In genomic region chr6:9502991-9503761, GRCh38 we compare ENCODE assay signal across 14 cellular contexts.
DNase-seq lines count a peak whose midpoint lies in the region; ATAC-seq and TF ChIP-seq lines count a peak whose summit lies in the region.
"Had no signal": no experiment of that assay in that cellular context is flagged by ENCODE, and none has a peak within 500 bp of the region (broad histone marks: within the 10 kb centered on the region; RNA-seq: fewer than 3 reads in every experiment).

No MANE protein-coding gene starts in this region.

- no peak for TF ChIP-seq POLR2A in IMR-90 (IDR thresholded peaks at IDR 0.05; ENCODE audit: low read depth, low read length)

- dilution Hi-C loops in IMR-90 (cut with HindIII; ENCODE audit: low sequenced_read_pairs, unreplicated experiment): no loop called here

- no peak overlapping the region for H4K91ac ChIP-seq in IMR-90 (ENCODE audit: insufficient read depth, low read depth, low read length)

- H3K4ac ChIP-seq in IMR-90 (ENCODE audit: low read depth, low read length): peak overlapping the region; percentile 16; the same call in 1 of the 2 replicates

- BruUV-seq in IMR-90 (replicated peaks; lab: Mats Ljungman, UMichigan): no TSS peak

- in situ Hi-C loops in IMR-90 (cut with MboI; ENCODE audit: low sequenced_read_pairs) (no loop called here), astrocyte of the cerebellum (cut with HindIII; ENCODE audit: low sequenced_read_pairs) (no loop called here), KBM-7 (cut with MboI; ENCODE audit: low pct_unique_long_range_greater_than_20kb, low sequenced_read_pairs) (no loop called here)

- peak overlapping the region; percentile 65; the same call in 1 of the 2 replicates for H2BK120ac ChIP-seq in IMR-90 (ENCODE audit: low read depth, low read length)

- H3K79me1 ChIP-seq in IMR-90 (ENCODE audit: low read depth in 1 of 2, low read length in 2 of 2): no peaks in the 10 kb centered on the region

- peak overlapping the region; percentile 25 for H2BK5ac ChIP-seq in IMR-90 (ENCODE audit: low read depth, low read length, poor library complexity, severe bottlenecking)

- ATAC-seq in IMR-90 (ENCODE audit: low read depth): peak; percentile 70
- no peak for ATAC-seq in GM21619 (IDR thresholded peaks at IDR 0.05; ENCODE audit: unreplicated experiment)
- ATAC-seq in aorta (ENCODE audit: low FRiP score): no peak
- ATAC-seq: natural killer cell; stimulated activated effector memory CD8-positive, alpha-beta T cell treated with anti-CD3 and anti-CD28 coated beads, Interleukin-12 subunit alpha, Interleukin-12 subunit beta, amount 100 ng/mL, for 72 hours had no signal

- no peak for TF ChIP-seq RAD21 in IMR-90 (IDR thresholded peaks at IDR 0.05; ENCODE audit: low read length)

- peaks cover 4% of the 10 kb centered on the region for H3K9me3 ChIP-seq in IMR-90 (ENCODE audit: control insufficient read depth, insufficient read depth, low read length)
- H3K9me3 ChIP-seq in aorta (ENCODE audit: control insufficient read depth, low read length): peaks cover 2% of the 10 kb centered on the region
- H3K9me3 ChIP-seq: Peyer's patch had no signal

- H2BK20ac ChIP-seq in IMR-90 (ENCODE audit: low read depth, low read length): peak overlapping the region; percentile 50

- H3K9me1 ChIP-seq in IMR-90 (ENCODE audit: insufficient read depth, low read length): no peaks in the 10 kb centered on the region

- H3K23ac ChIP-seq in IMR-90 (ENCODE audit: low read depth, low read length): no peak overlapping the region

- no peak overlapping the region for H4K5ac ChIP-seq in IMR-90 (ENCODE audit: low read depth, low read length)

- peak overlapping the region in 1 of 2 experiments; percentile 52; a peak in 1 of 4 replicates for H4K8ac ChIP-seq in IMR-90 (ENCODE audit: low read depth in 2 of 2, low read length in 2 of 2)

- H2AFZ ChIP-seq in IMR-90 (replicated peaks; ENCODE audit: low read length, poor library complexity): no peak overlapping the region

- POLR2A ChIA-PET in IMR-90 (lab: Charles Lee; ENCODE audit: unreplicated experiment): no interaction called here

- H3K4me3 ChIP-seq in IMR-90 (ENCODE audit: insufficient read depth, low read depth, low read length) (no peak overlapping the region), astrocyte of the cerebellum (ENCODE audit: low read depth, low read length) (no peak overlapping the region), kidney epithelial cell (ENCODE audit: low read depth, low read length) (no peak overlapping the region), aorta (ENCODE audit: low read length in 2 of 2) (no peak overlapping the region)
- H3K4me3 ChIP-seq: Peyer's patch had no signal

- H3K27me3 ChIP-seq in IMR-90 (ENCODE audit: control insufficient read depth, insufficient read depth, low read length) (no peaks in the 10 kb centered on the region), kidney epithelial cell (ENCODE audit: control insufficient read depth, insufficient read depth, low read length) (no peaks in the 10 kb centered on the region), aorta (ENCODE audit: control insufficient read depth in 1 of 2, insufficient read depth in 2 of 2, low read length in 1 of 2) (no peaks in the 10 kb centered on the region)
- H3K27me3 ChIP-seq: Peyer's patch had no signal

- H2BK15ac ChIP-seq in IMR-90 (ENCODE audit: low read depth, low read length): no peak overlapping the region

- H2AK9ac ChIP-seq in IMR-90 (replicated peaks; ENCODE audit: low read depth, low read length, poor library complexity): no peak overlapping the region

- TF ChIP-seq CTCF in IMR-90 (conservative IDR thresholded peaks at IDR 0.05; ENCODE audit: low read depth, low read length): no peak
- TF ChIP-seq CTCF in astrocyte of the cerebellum (IDR thresholded peaks at IDR 0.05; ENCODE audit: low read depth, low read length, missing control alignments): no peak
- TF ChIP-seq CTCF in kidney epithelial cell (IDR thresholded peaks at IDR 0.05; ENCODE audit: insufficient read depth, low read length, poor library complexity, severe bottlenecking): no peak

- peak overlapping the region; percentile 47; the same call in 1 of the 2 replicates for H3K4me2 ChIP-seq in IMR-90 (ENCODE audit: low read depth, low read length)

- WGBS in IMR-90 (ENCODE audit: extremely low coverage in 2 of 2, insufficient read length in 1 of 2), 2 experiments: 80% methylated on average over 1 of the region's 9 CpGs; no CpG with 5 or more reads in 1 of the 2 experiments
- whole genome bisulfite sequencing in aorta, 2 donors: 29 to 33% methylated on average over 9 of the region's 9 CpGs

- H3K36me3 ChIP-seq in IMR-90 (ENCODE audit: control insufficient read depth, insufficient read depth, low read length) (no peaks in the 10 kb centered on the region), kidney epithelial cell (ENCODE audit: control insufficient read depth, insufficient read depth, low read length) (no peaks in the 10 kb centered on the region), aorta (ENCODE audit: control insufficient read depth in 1 of 2, insufficient read depth in 2 of 2, low read length in 1 of 2) (no peaks in the 10 kb centered on the region)
- H3K36me3 ChIP-seq: Peyer's patch had no signal

- no peak overlapping the region for H3K9ac ChIP-seq in IMR-90 (ENCODE audit: low read depth, low read length)

- H3K4me1 ChIP-seq in IMR-90 (ENCODE audit: control insufficient read depth, insufficient read depth, low read length) (no peaks in the 10 kb centered on the region), aorta (ENCODE audit: control insufficient read depth in 1 of 2, insufficient read depth in 2 of 2, low read length in 2 of 2) (no peaks in the 10 kb centered on the region)
- H3K4me1 ChIP-seq: Peyer's patch had no signal

- H3K14ac ChIP-seq in IMR-90 (replicated peaks; ENCODE audit: low read depth, low read length): no peak overlapping the region

- peak; percentile 39 for DNase-seq in AG20443 (ENCODE audit: low spot score)
- peak; percentile 82 for DNase-seq in IMR-90
- peak; percentile 87 for DNase-seq in astrocyte of the cerebellum (ENCODE audit: low read depth)
- peak; percentile 41 for DNase-seq in kidney epithelial cell (ENCODE audit: low read depth)
- no peak for DNase-seq in SK-N-DZ (ENCODE audit: low spot score)
- no peak for DNase-seq in KBM-7
- DNase-seq in aorta: no peak
- DNase-seq: activated CD4-positive, CD25-positive, alpha-beta regulatory T cell; activated effector memory CD4-positive, alpha-beta T cell treated with Interleukin-2 at 50 U/mL for 16 hours; effector CD8-positive, alpha-beta T cell; natural killer cell; Peyer's patch had no signal

- no peak overlapping the region for H3K27ac ChIP-seq in IMR-90 (ENCODE audit: insufficient read depth, low read length)
- no peak overlapping the region for H3K27ac ChIP-seq in aorta (ENCODE audit: low read depth in 1 of 2, low read length in 2 of 2)
- H3K27ac ChIP-seq: Peyer's patch had no signal

- no peak overlapping the region for H3K18ac ChIP-seq in IMR-90 (ENCODE audit: low read depth, low read length)

- H4K20me1 ChIP-seq in IMR-90 (ENCODE audit: insufficient read depth, low read length): no peaks in the 10 kb centered on the region

- no peak overlapping the region for H2AK5ac ChIP-seq in IMR-90 (ENCODE audit: low read depth, low read length)

- H3K56ac ChIP-seq in IMR-90 (ENCODE audit: extremely low read depth, insufficient read depth, low read length): no peak overlapping the region; the same call in 1 of the 2 replicates

- intact Hi-C loops in IMR-90 (cut with micrococcal nuclease): no loop called here
- intact Hi-C loops in aorta (cut with DNase I): no loop called here

- CTCF ChIA-PET in IMR-90 (lab: Yijun Ruan, JAX): interaction anchor here (0.5 to 1.4 kb wide), 5 partner anchors 11 to 911 kb away, joined by 3 to 6 read pairs (median 4); no protein-coding TSS in a partner anchor

TF ChIP-seq in IMR-90, 13 proteins besides CTCF, POLR2A, EP300 and RAD21:
- TF ChIP-seq MXI1 (IDR thresholded peaks at IDR 0.05; ENCODE audit: borderline replicate concordance, low read depth, low read length): no peak
- peak; percentile 7; the same call in 1 of the 2 replicates for TF ChIP-seq CEBPB (IDR thresholded peaks at IDR 0.05; ENCODE audit: low read depth, low read length)
- no peak for TF ChIP-seq BHLHE40 (IDR thresholded peaks at IDR 0.05; ENCODE audit: low read depth, low read length)
- TF ChIP-seq ELK1 (IDR thresholded peaks at IDR 0.05; ENCODE audit: borderline replicate concordance, low read depth, low read length): no peak
- TF ChIP-seq FOS (IDR thresholded peaks at IDR 0.05; ENCODE audit: low read depth, low read length): no peak
- no peak for TF ChIP-seq USF2 (IDR thresholded peaks at IDR 0.05; ENCODE audit: low read depth, low read length)
- TF ChIP-seq MAZ (IDR thresholded peaks at IDR 0.05; ENCODE audit: borderline replicate concordance, low read depth, low read length): no peak
- no peak for TF ChIP-seq CHD1 (IDR thresholded peaks at IDR 0.05; ENCODE audit: low read depth, low read length)

Comparison
In these comparisons a context has a peak if more than half of its experiments do, and no peak if none do; other contexts are left out.
1. DNase-seq: peak in AG20443 (single experiment), IMR-90 (single experiment), astrocyte of the cerebellum (single experiment) and kidney epithelial cell (single experiment); none in SK-N-DZ (single experiment), KBM-7 (single experiment) and aorta (0 of 2).